In genomic region chr13:112943309-112944125, GRCh38 we compare ENCODE assay signal across 8 cellular contexts. TPM values are rescaled to one million over a fixed set of nuclear protein-coding genes. Genes with fewer than 3 reads are reported as not detected.
A peak's percentile ranks its signal among the peaks of the same experiment; 100 is the strongest.
DNase-seq lines count a peak whose midpoint lies in the region; ATAC-seq, FAIRE-seq and TF ChIP-seq lines count a peak whose summit lies in the region.

No MANE protein-coding gene starts in this region.

- H3K27ac Mint-ChIP-seq in CD8-positive, alpha-beta memory T cell = no peak overlapping the region
- no peak overlapping the region for H3K27ac Mint-ChIP-seq in WTC11

- H3K27ac ChIP-seq in CD8-positive, alpha-beta memory T cell (ENCODE audit: low read depth, low read length) = no peak overlapping the region
- peak overlapping the region; percentile 63 for H3K27ac ChIP-seq in suprapubic skin

- no peaks in the 10 kb centered on the region for H3K36me3 Mint-ChIP-seq in CD8-positive, alpha-beta memory T cell
- H3K36me3 Mint-ChIP-seq in WTC11 = peaks cover 6% of the 10 kb centered on the region

- no peaks in the 10 kb centered on the region for H3K27me3 ChIP-seq in CD8-positive, alpha-beta memory T cell (ENCODE audit: insufficient read depth, low read length, poor library complexity, severe bottlenecking)
- no peaks in the 10 kb centered on the region for H3K27me3 ChIP-seq in endocrine pancreas (ENCODE audit: control insufficient read depth, insufficient read depth, low read length)
- H3K27me3 ChIP-seq in suprapubic skin = no peaks in the 10 kb centered on the region

- POLR2A ChIA-PET in CD8-positive, alpha-beta memory T cell (lab: Charles Lee) = interaction anchor here (1.0 kb wide), 1 partner anchor 86 kb away, joined by 3 read pairs; no protein-coding TSS in a partner anchor
- POLR2A ChIA-PET in WTC11 (lab: Charles Lee) = interaction anchor here (1.4 kb wide), 1 partner anchor 10 kb away, joined by 3 read pairs; no protein-coding TSS in a partner anchor

- FAIRE-seq in HTR-8/SVneo (lab: Jason Lieb, UNC) = no peak

- H3K9ac ChIP-seq in endocrine pancreas (ENCODE audit: control insufficient read depth, insufficient read depth, low read length) = peak overlapping the region; percentile 63

- peak; percentile 34 for ATAC-seq in GM19463 (IDR thresholded peaks at IDR 0.05; ENCODE audit: unreplicated experiment)
- peak; percentile 66 for ATAC-seq in WTC11

- no peak for TF ChIP-seq EP300 in suprapubic skin (IDR thresholded peaks at IDR 0.05)

- peaks cover 6 to 7% (median 6%) of the 10 kb centered on the region in 3 donors for H3K4me1 Mint-ChIP-seq in CD8-positive, alpha-beta memory T cell
- H3K4me1 Mint-ChIP-seq in WTC11 = peaks cover 14% of the 10 kb centered on the region

- peaks cover 7% of the 10 kb centered on the region for H3K4me1 ChIP-seq in CD8-positive, alpha-beta memory T cell (ENCODE audit: insufficient read depth, low read length)
- H3K4me1 ChIP-seq in endocrine pancreas (ENCODE audit: control insufficient read depth, insufficient read depth, low read length) (no peaks in the 10 kb centered on the region), suprapubic skin (peaks cover 11% of the 10 kb centered on the region)

- H3K36me3 ChIP-seq in CD8-positive, alpha-beta memory T cell (ENCODE audit: insufficient read depth, low read length) = no peaks in the 10 kb centered on the region
- H3K36me3 ChIP-seq in endocrine pancreas (ENCODE audit: control insufficient read depth, insufficient read depth, low read length) (no peaks in the 10 kb centered on the region), suprapubic skin (no peaks in the 10 kb centered on the region)

- H3K9me3 Mint-ChIP-seq in CD8-positive, alpha-beta memory T cell = no peaks in the 10 kb centered on the region
- H3K9me3 Mint-ChIP-seq in WTC11 = peaks cover 7% of the 10 kb centered on the region

- peaks cover 20 to 62% of the 10 kb centered on the region in 2 donors for H3K27me3 Mint-ChIP-seq in CD8-positive, alpha-beta memory T cell
- 0 out of 2 replicates have a peak, but pooled peaks cover 3% of the 10 kb centered on the region for H3K27me3 Mint-ChIP-seq in WTC11 (ENCODE audit: low read depth)

- H3K4me3 Mint-ChIP-seq in CD8-positive, alpha-beta memory T cell = peak overlapping the region in 6 of 7 donors; percentile 57 to 76 (median 66)
- H3K4me3 Mint-ChIP-seq in WTC11 = peak overlapping the region; percentile 75

- no peak for TF ChIP-seq POLR2A in suprapubic skin (IDR thresholded peaks at IDR 0.05)

- CTCF ChIA-PET in CD8-positive, alpha-beta memory T cell (lab: Charles Lee) = interaction anchor here (0.6 to 1.9 kb wide), 16 partner anchors 10 to 454 kb away, joined by 3 to 15 read pairs (median 4); partner anchors contain the start of gene MCF2L
- CTCF ChIA-PET in WTC11 (lab: Charles Lee) = interaction anchor here (0.5 to 3.0 kb wide), 49 partner anchors 10 to 777 kb away, joined by 3 to 72 read pairs (median 4); partner anchors contain the start of gene MCF2L

- DNase-seq in CD8-positive, alpha-beta memory T cell = peak in 4 of 5 donors; percentile 5 to 16 (median 12)
- DNase-seq in HTR-8/SVneo (ENCODE audit: insufficient read length, low spot score) (peak; percentile 22), WTC11 (ENCODE audit: low spot score) (peak; percentile 65), midbrain (lab: John Stamatoyannopoulos, UW) (peak; percentile 10), suprapubic skin (ENCODE audit: low spot score in 2 of 2) (peak in 1 of 2 donors; percentile 76), hippocampal formation (lab: John Stamatoyannopoulos, UW) (no peak)

- no peaks in the 10 kb centered on the region for H3K9me3 ChIP-seq in CD8-positive, alpha-beta memory T cell (ENCODE audit: low read length)
- H3K9me3 ChIP-seq in endocrine pancreas (ENCODE audit: control insufficient read depth, low read length) = no peaks in the 10 kb centered on the region
- H3K9me3 ChIP-seq in suprapubic skin = no peaks in the 10 kb centered on the region

- 5% methylated on average over 4 of the region's 81 CpGs for WGBS in suprapubic skin

- TF ChIP-seq CTCF in WTC11 (IDR thresholded peaks at IDR 0.05) = no peak
- no peak for TF ChIP-seq CTCF in suprapubic skin (IDR thresholded peaks at IDR 0.05)

- H3K4me3 ChIP-seq in CD8-positive, alpha-beta memory T cell (ENCODE audit: low read length) = peak overlapping the region; percentile 76
- H3K4me3 ChIP-seq in endocrine pancreas (ENCODE audit: control insufficient read depth, insufficient read depth, low read length) (no peak overlapping the region), suprapubic skin (peak overlapping the region; percentile 72)

TF ChIP-seq in WTC11, 78 proteins besides CTCF, POLR2A, EP300 and RAD21 (continues in another document):
- TF ChIP-seq, protein P1, sequence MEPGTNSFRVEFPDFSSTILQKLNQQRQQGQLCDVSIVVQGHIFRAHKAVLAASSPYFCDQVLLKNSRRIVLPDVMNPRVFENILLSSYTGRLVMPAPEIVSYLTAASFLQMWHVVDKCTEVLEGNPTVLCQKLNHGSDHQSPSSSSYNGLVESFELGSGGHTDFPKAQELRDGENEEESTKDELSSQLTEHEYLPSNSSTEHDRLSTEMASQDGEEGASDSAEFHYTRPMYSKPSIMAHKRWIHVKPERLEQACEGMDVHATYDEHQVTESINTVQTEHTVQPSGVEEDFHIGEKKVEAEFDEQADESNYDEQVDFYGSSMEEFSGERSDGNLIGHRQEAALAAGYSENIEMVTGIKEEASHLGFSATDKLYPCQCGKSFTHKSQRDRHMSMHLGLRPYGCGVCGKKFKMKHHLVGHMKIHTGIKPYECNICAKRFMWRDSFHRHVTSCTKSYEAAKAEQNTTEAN (CRISPR knock-in tag; IDR thresholded peaks at IDR 0.05) = 0 out of 2 replicates have a peak, but pooled peaks have one; percentile 33
- TF ChIP-seq, protein P2, sequence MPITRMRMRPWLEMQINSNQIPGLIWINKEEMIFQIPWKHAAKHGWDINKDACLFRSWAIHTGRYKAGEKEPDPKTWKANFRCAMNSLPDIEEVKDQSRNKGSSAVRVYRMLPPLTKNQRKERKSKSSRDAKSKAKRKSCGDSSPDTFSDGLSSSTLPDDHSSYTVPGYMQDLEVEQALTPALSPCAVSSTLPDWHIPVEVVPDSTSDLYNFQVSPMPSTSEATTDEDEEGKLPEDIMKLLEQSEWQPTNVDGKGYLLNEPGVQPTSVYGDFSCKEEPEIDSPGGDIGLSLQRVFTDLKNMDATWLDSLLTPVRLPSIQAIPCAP (CRISPR knock-in tag; IDR thresholded peaks at IDR 0.05) = no peak
- TF ChIP-seq USF2 (CRISPR knock-in tag; IDR thresholded peaks at IDR 0.05) = no peak
- no peak for TF ChIP-seq ZNF425 (CRISPR knock-in tag; conservative IDR thresholded peaks at IDR 0.05)
- TF ChIP-seq, protein P3, sequence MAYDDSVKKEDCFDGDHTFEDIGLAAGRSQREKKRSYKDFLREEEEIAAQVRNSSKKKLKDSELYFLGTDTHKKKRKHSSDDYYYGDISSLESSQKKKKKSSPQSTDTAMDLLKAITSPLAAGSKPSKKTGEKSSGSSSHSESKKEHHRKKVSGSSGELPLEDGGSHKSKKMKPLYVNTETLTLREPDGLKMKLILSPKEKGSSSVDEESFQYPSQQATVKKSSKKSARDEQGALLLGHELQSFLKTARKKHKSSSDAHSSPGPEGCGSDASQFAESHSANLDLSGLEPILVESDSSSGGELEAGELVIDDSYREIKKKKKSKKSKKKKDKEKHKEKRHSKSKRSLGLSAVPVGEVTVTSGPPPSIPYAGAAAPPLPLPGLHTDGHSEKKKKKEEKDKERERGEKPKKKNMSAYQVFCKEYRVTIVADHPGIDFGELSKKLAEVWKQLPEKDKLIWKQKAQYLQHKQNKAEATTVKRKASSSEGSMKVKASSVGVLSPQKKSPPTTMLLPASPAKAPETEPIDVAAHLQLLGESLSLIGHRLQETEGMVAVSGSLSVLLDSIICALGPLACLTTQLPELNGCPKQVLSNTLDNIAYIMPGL (CRISPR knock-in tag; IDR thresholded peaks at IDR 0.05) = peak; percentile 72
- peak; percentile 23; the same call in 1 of the 2 replicates for TF ChIP-seq ETV6 (CRISPR knock-in tag; IDR thresholded peaks at IDR 0.05)

RNA-seq across cellular contexts. Expression of gene MCF2L, which starts 25.5 kb away (rescaled TPM):
- 1 to 10 TPM; 9.1 to 9.6 TPM for total RNA-seq in CD8-positive, alpha-beta memory T cell
- polyA plus RNA-seq in CD8-positive, alpha-beta memory T cell = 2.5 TPM
- total RNA-seq in WTC11 (2021) = 34.8 to 35.4 TPM (median 34.9 TPM) in 3 replicates
- total RNA-seq in suprapubic skin = 100 to 1,000 TPM in 1 of 4 donors, 10 to 100 TPM in 3; 25.4 to 144 (median 50.0) TPM

Comparison
In these comparisons a context has a peak if more than half of its experiments do, and no peak if none do; other contexts are left out.
1. DNase-seq: peak in CD8-positive, alpha-beta memory T cell (4 of 5), HTR-8/SVneo (single experiment), WTC11 (single experiment) and midbrain (single experiment); none in hippocampal formation (0 of 2).